In genomic region chr4:77710125-77710524, GRCh38 we compare ENCODE assay signal across 31 cellular contexts.
"Had no signal": no experiment of that assay in that cellular context is flagged by ENCODE, and none has a peak within 500 bp of the region (broad histone marks: within the 10 kb centered on the region; RNA-seq: fewer than 3 reads in every experiment).

No MANE protein-coding gene starts in this region.

- DNase-seq: activated B cell treated with CpG ODN at 0.5 μM for 24 hours; activated CD4-positive, alpha-beta T cell treated with anti-CD3 and anti-CD28 coated beads, Interleukin-2, amount 10 ng/mL, durations not matched to agents 24 days and 14 days; activated CD4-positive, alpha-beta T cell treated with anti-CD3 and anti-CD28 coated beads, Interleukin-2, amount 50 U/mL, for 4 hours; activated CD4-positive, CD25-positive, alpha-beta regulatory T cell treated with anti-CD3 and anti-CD28 coated beads, Interleukin-2, amount 50 U/mL, for 72 hours; activated CD8-positive, alpha-beta T cell treated with anti-CD3 and anti-CD28 coated beads for 36 hours; activated gamma-delta T cell treated with Interleukin-2 at 50 U/mL for 16 hours; activated naive CD4-positive, alpha-beta T cell treated with anti-CD3 and anti-CD28 coated beads for 36 hours; activated T-cell treated with anti-CD3 and anti-CD28 coated beads, Interleukin-2, amount 50 U/mL, for 24 hours; adrenal gland; NCI-H1092 treated with DMSO at 0.1 percent for 48 hours; NCI-H1417; NCI-H146; NCI-H187; NCI-H2029 treated with DMSO at 0.1 percent for 48 hours; NCI-H2107; NCI-H2171; NCI-H2227 treated with DMSO at 0.1 percent for 48 hours; NCI-H446; NCI-H510A treated with DMSO at 0.1 percent for 48 hours; NCI-H526 treated with DMSO at 0.1 percent for 48 hours; NCI-H82; PC-9; SIG-M5; T-cell; T-helper 17 cell had no signal

- H3K27ac Mint-ChIP-seq: activated B cell treated with CpG ODN at 0.5 μM for 24 hours; activated CD4-positive, alpha-beta T cell treated with anti-CD3 and anti-CD28 coated beads, Interleukin-2, amount 10 ng/mL, durations not matched to agents 24 days and 14 days; activated CD8-positive, alpha-beta T cell treated with anti-CD3 and anti-CD28 coated beads for 36 hours; activated naive CD4-positive, alpha-beta T cell treated with anti-CD3 and anti-CD28 coated beads for 36 hours; activated naive CD4-positive, alpha-beta T cell treated with anti-CD3 and anti-CD28 coated beads, Interleukin-2, amount 50 U/mL, for 72 hours; activated T-cell treated with anti-CD3 and anti-CD28 coated beads, Interleukin-2, amount 50 U/mL, for 24 hours; T-cell; T-helper 17 cell had no signal

- ATAC-seq: activated CD8-positive, alpha-beta T cell treated with anti-CD3 and anti-CD28 coated beads for 36 hours; Right ventricle myocardium inferior; SK-N-SH treated with all-trans-retinoic acid at 6 μM for 48 hours; T-cell; T-helper 17 cell had no signal

- H3K4me3 ChIP-seq: adrenal gland, body of pancreas, breast epithelium, K562, PC-9 had no signal

- H3K4me3 Mint-ChIP-seq: activated B cell treated with CpG ODN at 0.5 μM for 24 hours; activated CD4-positive, alpha-beta T cell treated with anti-CD3 and anti-CD28 coated beads, Interleukin-2, amount 10 ng/mL, durations not matched to agents 24 days and 14 days; activated CD8-positive, alpha-beta T cell treated with anti-CD3 and anti-CD28 coated beads for 36 hours; activated naive CD4-positive, alpha-beta T cell treated with anti-CD3 and anti-CD28 coated beads for 36 hours; activated T-cell treated with anti-CD3 and anti-CD28 coated beads, Interleukin-2, amount 50 U/mL, for 24 hours; T-cell; T-helper 17 cell had no signal

- H3K36me3 ChIP-seq: adrenal gland, breast epithelium had no signal

- H3K9me3 ChIP-seq: adrenal gland, body of pancreas, breast epithelium had no signal

- H3K4me1 ChIP-seq: adrenal gland, breast epithelium had no signal

- H3K4me1 Mint-ChIP-seq: activated B cell treated with CpG ODN at 0.5 μM for 24 hours had no signal

- H3K9me3 Mint-ChIP-seq: activated B cell treated with CpG ODN at 0.5 μM for 24 hours; activated CD8-positive, alpha-beta T cell treated with anti-CD3 and anti-CD28 coated beads for 36 hours; activated naive CD4-positive, alpha-beta T cell treated with anti-CD3 and anti-CD28 coated beads for 36 hours; activated T-cell treated with anti-CD3 and anti-CD28 coated beads, Interleukin-2, amount 50 U/mL, for 24 hours; T-cell had no signal

- H3K27me3 Mint-ChIP-seq: activated B cell treated with CpG ODN at 0.5 μM for 24 hours; activated CD4-positive, alpha-beta T cell treated with anti-CD3 and anti-CD28 coated beads, Interleukin-2, amount 10 ng/mL, durations not matched to agents 24 days and 14 days; activated CD8-positive, alpha-beta T cell treated with anti-CD3 and anti-CD28 coated beads for 36 hours; activated T-cell treated with anti-CD3 and anti-CD28 coated beads, Interleukin-2, amount 50 U/mL, for 24 hours; T-cell; T-helper 17 cell had no signal
